Comparison of ENCODE assay signal across 8 cellular contexts in the genomic region with DNA sequence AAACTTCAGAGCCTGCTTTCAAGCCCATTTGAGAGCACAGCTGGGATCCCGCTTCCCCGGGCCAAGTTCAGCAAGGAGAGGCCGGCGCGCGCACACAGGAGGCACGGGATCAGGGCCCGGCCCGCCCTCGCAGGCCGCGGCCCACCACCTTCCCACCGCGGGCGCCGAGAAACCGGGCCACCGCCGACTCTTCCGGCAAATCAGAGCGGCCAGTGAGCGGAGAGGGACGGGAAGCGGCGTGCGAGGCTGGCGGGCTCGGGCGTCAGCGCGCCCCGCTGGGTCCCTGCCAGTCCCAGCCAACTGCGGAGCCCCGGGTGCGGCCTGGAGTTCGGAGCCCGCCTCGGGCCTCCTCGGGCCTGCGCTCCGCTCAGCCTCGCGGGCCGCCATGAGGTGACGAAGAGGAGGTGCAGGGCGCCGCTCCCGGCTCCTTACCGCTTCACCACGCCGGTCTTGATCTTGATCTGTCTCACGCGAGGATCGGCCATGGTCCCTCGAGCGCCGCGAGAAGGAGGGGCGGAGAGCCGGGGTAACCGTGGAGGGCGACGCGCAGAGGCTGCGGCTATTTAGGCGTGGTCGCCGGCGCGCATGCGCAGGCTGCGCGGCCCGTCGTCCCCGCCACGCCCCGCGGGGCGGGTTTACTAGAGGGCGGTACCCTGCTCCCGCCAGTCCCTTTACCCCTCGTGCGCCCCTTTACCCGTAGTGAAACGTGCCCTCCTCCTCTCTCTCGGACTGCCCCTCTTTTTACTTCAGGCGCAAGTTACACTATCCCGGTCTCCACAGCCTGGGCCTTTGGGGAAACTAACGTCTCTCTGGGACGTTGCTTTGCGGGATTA. TPM values are rescaled to one million over a fixed set of nuclear protein-coding genes. Genes with fewer than 3 reads are reported as not detected.
DNase-seq lines count a peak whose midpoint lies in the region; ATAC-seq and TF ChIP-seq lines count a peak whose summit lies in the region.

A gene with protein sequence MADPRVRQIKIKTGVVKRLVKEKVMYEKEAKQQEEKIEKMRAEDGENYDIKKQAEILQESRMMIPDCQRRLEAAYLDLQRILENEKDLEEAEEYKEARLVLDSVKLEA (minus strand): TSS at position 567 of the 833 bp plus-strand sequence. CDS start 82 bp downstream, at position 485.

- H3K36me3 Mint-ChIP-seq in naive thymus-derived CD8-positive, alpha-beta T cell = peaks cover 4 to 27% (median 6%) of the 10 kb centered on the region in 3 donors

- ATAC-seq in naive thymus-derived CD8-positive, alpha-beta T cell = peak; percentile 89 to 91

- H3K9me3 ChIP-seq in fibroblast of lung (ENCODE audit: control insufficient read depth, insufficient read depth, low read depth, low read length) = no peaks in the 10 kb centered on the region

- H3K4me1 ChIP-seq in fibroblast of lung (ENCODE audit: control insufficient read depth, extremely low read depth, insufficient read depth, low read length) = peaks cover 5% of the 10 kb centered on the region

- H2AFZ ChIP-seq in fibroblast of lung (ENCODE audit: low read length) = peak within 1 kb of the TSS; percentile 96

- H3K27me3 ChIP-seq in fibroblast of lung (ENCODE audit: control insufficient read depth, insufficient read depth, low read length) = no peaks in the 10 kb centered on the region

- POLR2A ChIA-PET in naive thymus-derived CD8-positive, alpha-beta T cell (lab: Charles Lee) = interaction anchor here (0.8 to 1.3 kb wide), 4 partner anchors 129 to 518 kb away, joined by 3 read pairs; partner anchors contain the start of genes AP3B1 and WDR41

- no peaks in the 10 kb centered on the region for H4K20me1 ChIP-seq in fibroblast of lung (ENCODE audit: control insufficient read depth, extremely low read depth, insufficient read depth, low read length)

- H3K4me3 Mint-ChIP-seq in naive thymus-derived CD8-positive, alpha-beta T cell = peak within 1 kb of the TSS; percentile 89 to 98 (median 94)

- H3K4me1 Mint-ChIP-seq in naive thymus-derived CD8-positive, alpha-beta T cell = peaks cover 32 to 48% (median 45%) of the 10 kb centered on the region in 4 donors

- H3K36me3 ChIP-seq in fibroblast of lung (ENCODE audit: control insufficient read depth, insufficient read depth, low read length) = no peaks in the 10 kb centered on the region

- TF ChIP-seq CTCF in fibroblast of lung (conservative IDR thresholded peaks at IDR 0.05 in 1 of 2, IDR thresholded peaks at IDR 0.05 in 1 of 2; ENCODE audit: low read depth in 1 of 2, low read length in 2 of 2) = no peak

- H3K27ac ChIP-seq in fibroblast of lung (ENCODE audit: insufficient read depth, low read length) = peak within 1 kb of the TSS; percentile 97

- peaks cover 45% of the 10 kb centered on the region for H3K79me2 ChIP-seq in fibroblast of lung (ENCODE audit: control insufficient read depth, insufficient read depth, low read length)

- peak; percentile 92 for DNase-seq in ELR (ENCODE audit: low read depth)
- peak; percentile 70 for DNase-seq in GOT3 (lab: John Stamatoyannopoulos, UW)
- DNase-seq in LHCN-M2 (ENCODE audit: low read depth) = peak; percentile 90
- peak; percentile 95 for DNase-seq in RPMI8226
- DNase-seq in activated T-helper 1 cell treated with anti-CD3 and anti-CD28 coated beads, Interleukin-2, amount 50 U/mL, for 16 hours (ENCODE audit: low read depth in 1 of 2, low spot score in 1 of 2) = peak; percentile 78 to 88
- peak; percentile 86 to 93 for DNase-seq in fibroblast of lung (ENCODE audit: low read depth in 2 of 2)
- peak; percentile 89 to 96 (median 94) for DNase-seq in naive thymus-derived CD8-positive, alpha-beta T cell
- peak; percentile 86 to 93 (median 89) for DNase-seq in stimulated activated naive CD4-positive, alpha-beta T cell (lab: John Stamatoyannopoulos, UW)

- H3K27me3 Mint-ChIP-seq in naive thymus-derived CD8-positive, alpha-beta T cell = peaks cover 0 to 2% (median 0%) of the 10 kb centered on the region in 5 donors

- H3K9me3 Mint-ChIP-seq in naive thymus-derived CD8-positive, alpha-beta T cell = no peaks in the 10 kb centered on the region

- peak within 1 kb of the TSS; percentile 96 to 100 (median 98) for H3K27ac Mint-ChIP-seq in naive thymus-derived CD8-positive, alpha-beta T cell

- peak within 1 kb of the TSS; percentile 97 for H3K9ac ChIP-seq in fibroblast of lung (ENCODE audit: insufficient read depth, low read length)

- H3K4me3 ChIP-seq in fibroblast of lung (replicated peaks in 1 of 4; ENCODE audit: control extremely low read depth in 1 of 4, insufficient read depth in 1 of 4, low read depth in 3 of 4, low read length in 4 of 4) = peak within 1 kb of the TSS; percentile 84 to 96 (median 88)

- H3K4me2 ChIP-seq in fibroblast of lung (ENCODE audit: extremely low read depth, insufficient read depth, low read length) = peak within 1 kb of the TSS; percentile 83

RNA-seq across cellular contexts. Expression of the gene that starts here (rescaled TPM):
- total RNA-seq in LHCN-M2 (2014; rRNA removed) = 168 and 179 TPM in 2 replicates
- 260 TPM for polyA plus RNA-seq in LHCN-M2 (2012)
- total RNA-seq in fibroblast of lung = 125 and 175 TPM in 2 replicates
- 237 and 238 TPM in 2 replicates for polyA plus RNA-seq in fibroblast of lung
- polyA plus RNA-seq in fibroblast of lung (2012) = 249 and 275 TPM in 2 replicates
- not detected in 2 replicates for polyA minus RNA-seq in fibroblast of lung (ENCODE audit: low replicate concordance)
- total RNA-seq in naive thymus-derived CD8-positive, alpha-beta T cell = 100 to 1,000 TPM; 134 to 142 TPM
- polyA plus RNA-seq in naive thymus-derived CD8-positive, alpha-beta T cell = 100 to 1,000 TPM; 169 to 218 (median 191) TPM

Comparison
In these comparisons a context has a peak if more than half of its experiments do, and no peak if none do; other contexts are left out.
1. Peak in every context shown above with its lines: DNase-seq, ATAC-seq, H3K4me3 ChIP-seq and H3K27ac ChIP-seq.